1 cellular context compared by ENCODE assay signal in the genomic region with DNA sequence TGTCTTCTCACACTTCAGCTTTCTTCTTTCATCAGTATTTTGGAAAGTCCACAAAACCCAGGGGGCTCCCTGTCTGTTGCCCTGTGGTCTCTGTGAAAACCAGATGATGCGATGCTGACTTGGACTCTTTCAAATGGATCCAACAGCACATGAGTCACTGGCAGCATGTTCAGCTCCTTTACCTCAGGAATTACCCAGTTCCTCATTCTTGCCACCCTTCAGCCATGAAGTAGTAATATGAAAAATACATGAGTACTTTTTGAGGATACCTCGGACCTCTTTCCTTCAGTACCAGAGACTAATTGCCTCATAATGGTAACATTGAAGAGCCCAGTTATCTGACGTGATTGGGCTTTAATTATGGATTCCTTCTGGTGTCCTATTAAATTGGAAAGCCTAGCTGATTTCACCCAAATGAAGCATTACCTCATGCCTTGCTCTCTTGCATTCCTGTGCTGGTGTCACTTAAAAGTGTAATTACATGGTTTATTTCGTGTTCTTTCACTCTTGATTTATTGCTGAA.
TF ChIP-seq lines count a peak whose summit lies in the region.

No MANE protein-coding gene starts in this region.

TF ChIP-seq in GM12878, 131 proteins besides CTCF, POLR2A, EP300 and RAD21 (continued from another document):
- TF ChIP-seq EGR1 (IDR thresholded peaks at IDR 0.05; ENCODE audit: borderline replicate concordance in 1 of 2, low read depth in 2 of 2, low read length in 2 of 2): no peak
- no peak for TF ChIP-seq BRCA1 (IDR thresholded peaks at IDR 0.05; ENCODE audit: low read depth, low read length)
- TF ChIP-seq, protein P1, sequence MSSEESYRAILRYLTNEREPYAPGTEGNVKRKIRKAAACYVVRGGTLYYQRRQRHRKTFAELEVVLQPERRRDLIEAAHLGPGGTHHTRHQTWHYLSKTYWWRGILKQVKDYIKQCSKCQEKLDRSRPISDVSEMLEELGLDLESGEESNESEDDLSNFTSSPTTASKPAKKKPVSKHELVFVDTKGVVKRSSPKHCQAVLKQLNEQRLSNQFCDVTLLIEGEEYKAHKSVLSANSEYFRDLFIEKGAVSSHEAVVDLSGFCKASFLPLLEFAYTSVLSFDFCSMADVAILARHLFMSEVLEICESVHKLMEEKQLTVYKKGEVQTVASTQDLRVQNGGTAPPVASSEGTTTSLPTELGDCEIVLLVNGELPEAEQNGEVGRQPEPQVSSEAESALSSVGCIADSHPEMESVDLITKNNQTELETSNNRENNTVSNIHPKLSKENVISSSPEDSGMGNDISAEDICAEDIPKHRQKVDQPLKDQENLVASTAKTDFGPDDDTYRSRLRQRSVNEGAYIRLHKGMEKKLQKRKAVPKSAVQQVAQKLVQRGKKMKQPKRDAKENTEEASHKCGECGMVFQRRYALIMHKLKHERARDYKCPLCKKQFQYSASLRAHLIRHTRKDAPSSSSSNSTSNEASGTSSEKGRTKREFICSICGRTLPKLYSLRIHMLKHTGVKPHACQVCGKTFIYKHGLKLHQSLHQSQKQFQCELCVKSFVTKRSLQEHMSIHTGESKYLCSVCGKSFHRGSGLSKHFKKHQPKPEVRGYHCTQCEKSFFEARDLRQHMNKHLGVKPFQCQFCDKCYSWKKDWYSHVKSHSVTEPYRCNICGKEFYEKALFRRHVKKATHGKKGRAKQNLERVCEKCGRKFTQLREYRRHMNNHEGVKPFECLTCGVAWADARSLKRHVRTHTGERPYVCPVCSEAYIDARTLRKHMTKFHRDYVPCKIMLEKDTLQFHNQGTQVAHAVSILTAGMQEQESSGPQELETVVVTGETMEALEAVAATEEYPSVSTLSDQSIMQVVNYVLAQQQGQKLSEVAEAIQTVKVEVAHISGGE (CRISPR knock-in tag; IDR thresholded peaks at IDR 0.05): no peak
- no peak for TF ChIP-seq MYC (IDR thresholded peaks at IDR 0.05; ENCODE audit: insufficient read depth, insufficient read length, insufficient replicate concordance, low read length, severe bottlenecking)
- TF ChIP-seq BACH1 (IDR thresholded peaks at IDR 0.05; ENCODE audit: borderline replicate concordance): peak; percentile 91
- TF ChIP-seq ZNF217 (IDR thresholded peaks at IDR 0.05): peak; percentile 65; the same call in 1 of the 2 replicates
- no peak for TF ChIP-seq RAD51 (IDR thresholded peaks at IDR 0.05)
- TF ChIP-seq, protein P2, sequence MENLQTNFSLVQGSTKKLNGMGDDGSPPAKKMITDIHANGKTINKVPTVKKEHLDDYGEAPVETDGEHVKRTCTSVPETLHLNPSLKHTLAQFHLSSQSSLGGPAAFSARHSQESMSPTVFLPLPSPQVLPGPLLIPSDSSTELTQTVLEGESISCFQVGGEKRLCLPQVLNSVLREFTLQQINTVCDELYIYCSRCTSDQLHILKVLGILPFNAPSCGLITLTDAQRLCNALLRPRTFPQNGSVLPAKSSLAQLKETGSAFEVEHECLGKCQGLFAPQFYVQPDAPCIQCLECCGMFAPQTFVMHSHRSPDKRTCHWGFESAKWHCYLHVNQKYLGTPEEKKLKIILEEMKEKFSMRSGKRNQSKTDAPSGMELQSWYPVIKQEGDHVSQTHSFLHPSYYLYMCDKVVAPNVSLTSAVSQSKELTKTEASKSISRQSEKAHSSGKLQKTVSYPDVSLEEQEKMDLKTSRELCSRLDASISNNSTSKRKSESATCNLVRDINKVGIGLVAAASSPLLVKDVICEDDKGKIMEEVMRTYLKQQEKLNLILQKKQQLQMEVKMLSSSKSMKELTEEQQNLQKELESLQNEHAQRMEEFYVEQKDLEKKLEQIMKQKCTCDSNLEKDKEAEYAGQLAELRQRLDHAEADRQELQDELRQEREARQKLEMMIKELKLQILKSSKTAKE (IDR thresholded peaks at IDR 0.05; ENCODE audit: low read depth, poor library complexity, severe bottlenecking): peak; percentile 97
- peak; percentile 99 for TF ChIP-seq EED (IDR thresholded peaks at IDR 0.05; ENCODE audit: low read depth)
- TF ChIP-seq WRNIP1 (IDR thresholded peaks at IDR 0.05; ENCODE audit: borderline replicate concordance, low read depth, low read length): no peak
